11 cellular contexts compared by ENCODE assay signal in the genomic region with DNA sequence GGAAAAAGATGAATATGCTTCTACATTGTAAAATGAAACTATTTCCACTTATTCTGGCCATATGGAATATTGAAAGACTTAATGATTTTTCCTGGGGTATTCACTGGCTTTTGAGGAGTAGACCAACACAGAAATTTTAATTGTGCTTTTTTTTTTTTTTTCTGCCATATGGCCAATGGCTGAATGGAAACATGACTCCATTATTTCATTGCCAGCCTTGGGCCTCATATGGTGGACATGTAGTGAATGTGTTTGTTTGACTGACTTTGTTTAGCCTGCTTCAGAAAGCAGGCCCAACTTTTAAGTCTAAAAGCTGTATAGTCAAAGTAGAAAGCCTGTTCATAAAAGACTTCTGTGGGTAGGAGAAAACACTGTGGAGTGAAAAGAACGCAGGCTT. TPM values are rescaled to one million over a fixed set of nuclear protein-coding genes. Genes with fewer than 3 reads are reported as not detected.
DNase-seq lines count a peak whose midpoint lies in the region; ATAC-seq and TF ChIP-seq lines count a peak whose summit lies in the region.
"Had no signal": no experiment of that assay in that cellular context is flagged by ENCODE, and none has a peak within 500 bp of the region (broad histone marks: within the 10 kb centered on the region; RNA-seq: fewer than 3 reads in every experiment).

No MANE protein-coding gene starts in this region.

- peaks cover 28% of the 10 kb centered on the region for H3K36me3 Mint-ChIP-seq in activated CD4-positive, alpha-beta T cell treated with anti-CD3 and anti-CD28 coated beads for 36 hours (ENCODE audit: low read depth)
- no peaks in the 10 kb centered on the region for H3K36me3 Mint-ChIP-seq in stimulated activated memory B cell treated with anti-CD40 and anti-IgM and Interleukin-4, amounts not matched to agents 10 μg/mL and 1 μg/mL and 100 μg/mL, for 72 hours
- H3K36me3 Mint-ChIP-seq in chondrocyte (ENCODE audit: low read depth) = no peaks in the 10 kb centered on the region

- TF ChIP-seq POLR2A in esophagus squamous epithelium (IDR thresholded peaks at IDR 0.05) = no peak

- H2AFZ ChIP-seq in OCI-LY1 (ENCODE audit: low read length) = no peak overlapping the region
- H2AFZ ChIP-seq: parathyroid adenoma had no signal

- no peaks in the 10 kb centered on the region for H3K79me2 ChIP-seq in OCI-LY1 (ENCODE audit: insufficient read depth, low read length)
- H3K79me2 ChIP-seq: parathyroid adenoma had no signal

- H3K27me3 Mint-ChIP-seq in activated CD4-positive, alpha-beta T cell treated with anti-CD3 and anti-CD28 coated beads for 36 hours = no peaks in the 10 kb centered on the region
- H3K27me3 Mint-ChIP-seq in stimulated activated memory B cell treated with anti-CD40 and anti-IgM and Interleukin-4, amounts not matched to agents 10 μg/mL and 1 μg/mL and 100 μg/mL, for 72 hours = no peaks in the 10 kb centered on the region
- no peaks in the 10 kb centered on the region for H3K27me3 Mint-ChIP-seq in chondrocyte (ENCODE audit: low read depth)

- no peaks in the 10 kb centered on the region for H3K9me3 ChIP-seq in OCI-LY1 (ENCODE audit: low read length)
- no peaks in the 10 kb centered on the region for H3K9me3 ChIP-seq in esophagus squamous epithelium

- no peaks in the 10 kb centered on the region for H4K20me1 ChIP-seq in OCI-LY1 (ENCODE audit: insufficient read depth, low read length)

- H3K36me3 ChIP-seq in OCI-LY1 (ENCODE audit: insufficient read depth, low read length) = no peaks in the 10 kb centered on the region
- H3K36me3 ChIP-seq in esophagus squamous epithelium = no peaks in the 10 kb centered on the region

- H3K4me3 Mint-ChIP-seq in activated CD4-positive, alpha-beta T cell treated with anti-CD3 and anti-CD28 coated beads for 36 hours = peak overlapping the region; percentile 90
- peak overlapping the region; percentile 94 for H3K4me3 Mint-ChIP-seq in stimulated activated memory B cell treated with anti-CD40 and anti-IgM and Interleukin-4, amounts not matched to agents 10 μg/mL and 1 μg/mL and 100 μg/mL, for 72 hours
- no peak overlapping the region for H3K4me3 Mint-ChIP-seq in chondrocyte (ENCODE audit: unreplicated experiment)

- H3K4me3 ChIP-seq in OCI-LY1 (ENCODE audit: low read depth, low read length, poor library complexity, severe bottlenecking) (no peak overlapping the region), esophagus squamous epithelium (peak overlapping the region in 3 of 4 donors; percentile 44 to 62 (median 46))

- TF ChIP-seq CTCF in OCI-LY1 (IDR thresholded peaks at IDR 0.05; ENCODE audit: low read length) (no peak), esophagus squamous epithelium (IDR thresholded peaks at IDR 0.05) (no peak), chondrocyte (IDR thresholded peaks at IDR 0.05) (no peak)

- peaks cover 41% of the 10 kb centered on the region for H3K4me1 Mint-ChIP-seq in activated CD4-positive, alpha-beta T cell treated with anti-CD3 and anti-CD28 coated beads for 36 hours
- peaks cover 45% of the 10 kb centered on the region for H3K4me1 Mint-ChIP-seq in stimulated activated memory B cell treated with anti-CD40 and anti-IgM and Interleukin-4, amounts not matched to agents 10 μg/mL and 1 μg/mL and 100 μg/mL, for 72 hours
- H3K4me1 Mint-ChIP-seq in chondrocyte (ENCODE audit: low read depth) = peaks cover 18% of the 10 kb centered on the region

- peak overlapping the region; percentile 73; the same call in 1 of the 2 replicates for H3K4me2 ChIP-seq in OCI-LY1 (ENCODE audit: low read length)

- no peak overlapping the region for H3K9ac ChIP-seq in OCI-LY1 (ENCODE audit: low read length)
- H3K9ac ChIP-seq: parathyroid adenoma had no signal

- intact Hi-C loops in activated CD4-positive, alpha-beta T cell treated with anti-CD3 and anti-CD28 coated beads for 36 hours (cut with DNase I, micrococcal nuclease) = loop anchor here (1.0 to 10.0 kb wide), 5 partner anchors 10 to 1028 kb away; a partner anchor contains a TSS
- intact Hi-C loops in esophagus squamous epithelium (cut with DNase I) = no loop called here

- H3K4me1 ChIP-seq in OCI-LY1 (ENCODE audit: insufficient read depth, low read length, severe bottlenecking) = peaks cover 28% of the 10 kb centered on the region
- peaks cover 0 to 49% (median 8%) of the 10 kb centered on the region in 3 donors for H3K4me1 ChIP-seq in esophagus squamous epithelium

- no peaks in the 10 kb centered on the region for H3F3A ChIP-seq in OCI-LY1 (ENCODE audit: insufficient read depth, low read length)

- ATAC-seq in activated CD4-positive, alpha-beta T cell treated with anti-CD3 and anti-CD28 coated beads for 36 hours = no peak
- ATAC-seq in stimulated activated memory B cell treated with anti-CD40 and anti-IgM and Interleukin-4, amounts not matched to agents 10 μg/mL and 1 μg/mL and 100 μg/mL, for 72 hours = no peak
- no peak for ATAC-seq in HG02678 (IDR thresholded peaks at IDR 0.05; ENCODE audit: unreplicated experiment)

- no peaks in the 10 kb centered on the region for H3K27me3 ChIP-seq in OCI-LY1 (ENCODE audit: insufficient read depth, low read length)
- H3K27me3 ChIP-seq in esophagus squamous epithelium = no peaks in the 10 kb centered on the region

- CTCF ChIA-PET in activated CD4-positive, alpha-beta T cell treated with anti-CD3 and anti-CD28 coated beads for 36 hours (lab: Charles Lee) = interaction anchor here (0.6 to 6.6 kb wide), 5 partner anchors 9 to 116 kb away, joined by 3 to 37 read pairs (median 16); no protein-coding TSS in a partner anchor

- WGBS in esophagus squamous epithelium, 2 donors = 78 to 81% methylated on average over 1 of the region's 1 CpG

- POLR2A ChIA-PET in activated CD4-positive, alpha-beta T cell treated with anti-CD3 and anti-CD28 coated beads for 36 hours (lab: Charles Lee) = interaction anchor here (0.6 to 1.7 kb wide), 2 partner anchors 12 to 17 kb away, joined by 3 to 4 read pairs; no protein-coding TSS in a partner anchor

- no peak for DNase-seq in activated CD4-positive, alpha-beta T cell treated with anti-CD3 and anti-CD28 coated beads for 36 hours
- DNase-seq in activated CD4-positive, alpha-beta T cell treated with anti-CD3 and anti-CD28 coated beads, Interleukin-2, amount 50 U/mL, for 4 hours = no peak
- no peak for DNase-seq in esophagus squamous epithelium (lab: John Stamatoyannopoulos, UW)
- DNase-seq in iPS-NIHi7 (ENCODE audit: extremely low spot score) = no peak
- no peak for DNase-seq in chondrocyte (ENCODE audit: low spot score)
- DNase-seq: NCI-H2227 treated with DMSO at 0.1 percent for 48 hours, T-helper 9 cell had no signal

- no peaks in the 10 kb centered on the region for H3K9me2 ChIP-seq in OCI-LY1 (ENCODE audit: low read depth, low read length)

- no peaks in the 10 kb centered on the region for H3K9me3 Mint-ChIP-seq in activated CD4-positive, alpha-beta T cell treated with anti-CD3 and anti-CD28 coated beads for 36 hours (ENCODE audit: low read depth)
- no peaks in the 10 kb centered on the region for H3K9me3 Mint-ChIP-seq in stimulated activated memory B cell treated with anti-CD40 and anti-IgM and Interleukin-4, amounts not matched to agents 10 μg/mL and 1 μg/mL and 100 μg/mL, for 72 hours
- H3K9me3 Mint-ChIP-seq in chondrocyte (ENCODE audit: low read depth) = no peaks in the 10 kb centered on the region

- H3K27ac ChIP-seq in OCI-LY1 (ENCODE audit: low read depth, low read length, poor library complexity, severe bottlenecking) (no peak overlapping the region), esophagus squamous epithelium (peak overlapping the region in 1 of 4 donors; percentile 80)
- H3K27ac ChIP-seq: parathyroid adenoma had no signal

- peak overlapping the region; percentile 82 for H3K27ac Mint-ChIP-seq in activated CD4-positive, alpha-beta T cell treated with anti-CD3 and anti-CD28 coated beads for 36 hours
- peak overlapping the region; percentile 75 for H3K27ac Mint-ChIP-seq in stimulated activated memory B cell treated with anti-CD40 and anti-IgM and Interleukin-4, amounts not matched to agents 10 μg/mL and 1 μg/mL and 100 μg/mL, for 72 hours
- no peak overlapping the region for H3K27ac Mint-ChIP-seq in chondrocyte (ENCODE audit: unreplicated experiment)

RNA-seq across cellular contexts. Expression of a gene that starts 2.4 kb away (rescaled TPM):
- total RNA-seq in activated CD4-positive, alpha-beta T cell treated with anti-CD3 and anti-CD28 coated beads for 36 hours = 100 to 1,000 TPM; 133 to 136 TPM
- total RNA-seq in esophagus squamous epithelium (1 to 10 TPM; 1.5 to 8.8 (median 3.7) TPM), chondrocyte (2.4 to 5.1 TPM (median 2.9 TPM) in 3 replicates)

Comparison
In these comparisons a context has a peak if more than half of its experiments do, and no peak if none do; other contexts are left out.
1. RNA of a gene that starts 2.4 kb away (total RNA-seq): 133 to 136 TPM in activated CD4-positive, alpha-beta T cell treated with anti-CD3 and anti-CD28 coated beads for 36 hours; 1.5 to 8.8 TPM in esophagus squamous epithelium and 2.4 to 5.1 TPM in chondrocyte; every median in the first group is over 10 times any median in the second.